Comparison of ENCODE assay signal across 1 cellular context in genomic region chr16:88366032-88366703, GRCh38.
TF ChIP-seq lines count a peak whose summit lies in the region.

No MANE protein-coding gene starts in this region.

TF ChIP-seq in K562, 482 proteins besides CTCF, POLR2A, EP300 and RAD21 (continued from another document):
- TF ChIP-seq ZNF699 (CRISPR knock-in tag; IDR thresholded peaks at IDR 0.05; ENCODE audit: insufficient replicate concordance), result no peak
- TF ChIP-seq ETV6 (IDR thresholded peaks at IDR 0.05; ENCODE audit: borderline replicate concordance in 1 of 2, low read depth in 2 of 2, low read length in 1 of 2), result no peak
- no peak for TF ChIP-seq ETV6 (CRISPR knock-in tag; IDR thresholded peaks at IDR 0.05; ENCODE audit: borderline replicate concordance)
- TF ChIP-seq HDAC1 (IDR thresholded peaks at IDR 0.05), result peak in 1 of 2 experiments; percentile 47; a peak in 1 of 4 replicates
- TF ChIP-seq SRF (CRISPR knock-in tag; IDR thresholded peaks at IDR 0.05), result no peak
- no peak for TF ChIP-seq NBN (IDR thresholded peaks at IDR 0.05; ENCODE audit: low read depth)
- TF ChIP-seq CBX8 (IDR thresholded peaks at IDR 0.05; ENCODE audit: borderline replicate concordance, extremely low read depth, low read depth, low read length, poor library complexity, severe bottlenecking), result no peak
- no peak for TF ChIP-seq ZNF280B (CRISPR knock-in tag; IDR thresholded peaks at IDR 0.05)
- TF ChIP-seq NCOA2 (IDR thresholded peaks at IDR 0.05; ENCODE audit: partially characterized antibody in 2 of 2), result no peak
- TF ChIP-seq BRF1 (IDR thresholded peaks at IDR 0.05; ENCODE audit: borderline replicate concordance, extremely low read depth, insufficient read length), result no peak
- TF ChIP-seq ZNF133 (CRISPR knock-in tag; IDR thresholded peaks at IDR 0.05), result no peak
- TF ChIP-seq BCOR (IDR thresholded peaks at IDR 0.05), result peak; percentile 14; the same call in 1 of the 2 replicates
- TF ChIP-seq CEBPB (tag; IDR thresholded peaks at IDR 0.05), result no peak
- 0 out of 2 replicates have a peak, but pooled peaks have one; percentile 5 for TF ChIP-seq THRB (CRISPR knock-in tag; conservative IDR thresholded peaks at IDR 0.05)
- no peak for TF ChIP-seq TCF15 (CRISPR knock-in tag; IDR thresholded peaks at IDR 0.05)
- TF ChIP-seq THAP7 (CRISPR knock-in tag; IDR thresholded peaks at IDR 0.05), result no peak
- no peak for TF ChIP-seq KLF10 (CRISPR knock-in tag; IDR thresholded peaks at IDR 0.05)
- TF ChIP-seq CBX1 (IDR thresholded peaks at IDR 0.05; ENCODE audit: low read depth), result no peak
- TF ChIP-seq ZBTB26 (CRISPR knock-in tag; IDR thresholded peaks at IDR 0.05), result peak; percentile 60; the same call in 1 of the 2 replicates
- TF ChIP-seq MNT (conservative IDR thresholded peaks at IDR 0.05), result no peak
- TF ChIP-seq EWSR1 (IDR thresholded peaks at IDR 0.05; ENCODE audit: borderline replicate concordance, low read depth, partially characterized antibody), result no peak
